In the genomic region with DNA sequence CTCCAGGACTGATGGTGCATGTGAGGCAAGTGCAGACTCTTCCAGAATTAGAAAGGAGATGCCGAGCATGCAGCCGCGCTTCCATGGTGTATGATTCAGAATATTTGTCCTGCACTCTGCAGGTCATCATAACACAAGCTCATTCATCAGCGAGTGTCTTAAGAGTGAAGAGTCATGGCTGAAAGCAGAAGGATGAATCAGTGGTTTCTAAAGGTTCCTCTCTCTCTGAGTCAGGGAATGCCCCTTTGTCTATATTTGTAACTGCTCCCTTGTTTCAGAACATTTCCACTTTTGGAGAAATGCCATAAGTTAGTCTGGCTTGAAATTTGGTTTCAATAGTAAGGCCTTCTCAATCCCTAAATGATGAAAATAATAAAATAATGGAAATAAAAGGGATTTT, we compare ENCODE assay signal across 8 cellular contexts. TPM values are rescaled to one million over a fixed set of nuclear protein-coding genes. Genes with fewer than 3 reads are reported as not detected.
DNase-seq lines count a peak whose midpoint lies in the region; ATAC-seq, FAIRE-seq and TF ChIP-seq lines count a peak whose summit lies in the region.

No MANE protein-coding gene starts in this region.

- intact Hi-C loops in endothelial cell of umbilical vein (cut with micrococcal nuclease) (no loop called here), upper lobe of right lung (cut with DNase I) (no loop called here)

- H3K4me3 ChIP-seq in endothelial cell of umbilical vein (replicated peaks in 1 of 3; ENCODE audit: insufficient read depth in 1 of 3, low read depth in 1 of 3, low read length in 3 of 3) (no peak overlapping the region), upper lobe of right lung (no peak overlapping the region)

- H3K9me1 ChIP-seq in endothelial cell of umbilical vein (replicated peaks; ENCODE audit: control insufficient read depth, extremely low read depth, insufficient read depth, low read length): no peaks in the 10 kb centered on the region

- POLR2A ChIA-PET in endothelial cell of umbilical vein (lab: Charles Lee): no interaction called here

- no peak for FAIRE-seq in endothelial cell of umbilical vein (lab: Jason Lieb, UNC)

- no peak overlapping the region for H3K27ac ChIP-seq in endothelial cell of umbilical vein (ENCODE audit: insufficient read depth, low read depth, low read length)
- H3K27ac ChIP-seq in upper lobe of right lung: no peak overlapping the region

- H3K36me3 ChIP-seq in endothelial cell of umbilical vein (ENCODE audit: control insufficient read depth in 2 of 2, extremely low read depth in 1 of 2, insufficient read depth in 2 of 2, low read length in 2 of 2): no peaks in the 10 kb centered on the region
- H3K36me3 ChIP-seq in upper lobe of right lung: no peaks in the 10 kb centered on the region

- dilution Hi-C loops in endothelial cell of umbilical vein (cut with MboI; ENCODE audit: extremely low pct_ligation_motif_present, low sequenced_read_pairs): no loop called here

- H3K9me3 ChIP-seq in endothelial cell of umbilical vein (replicated peaks; ENCODE audit: control insufficient read depth, insufficient read depth, low read length) (no peaks in the 10 kb centered on the region), upper lobe of right lung (no peaks in the 10 kb centered on the region)

- H3K9ac ChIP-seq in endothelial cell of umbilical vein (replicated peaks; ENCODE audit: extremely low read depth, insufficient read depth, low read length): no peak overlapping the region

- TF ChIP-seq POLR2A in endothelial cell of umbilical vein (IDR thresholded peaks at IDR 0.05; ENCODE audit: low read depth, low read length): no peak

- no peak overlapping the region for H2AFZ ChIP-seq in endothelial cell of umbilical vein (ENCODE audit: low read depth, low read length)

- H4K20me1 ChIP-seq in endothelial cell of umbilical vein (replicated peaks; ENCODE audit: control insufficient read depth, extremely low read depth, insufficient read depth, low read length): no peaks in the 10 kb centered on the region

- CTCF ChIA-PET in endothelial cell of umbilical vein (lab: Charles Lee): no interaction called here

- ATAC-seq in GM21515 (IDR thresholded peaks at IDR 0.05; ENCODE audit: unreplicated experiment) (peak; percentile 86), upper lobe of right lung (peak; percentile 87)

- in situ Hi-C loops in G401 (cut with HindIII; ENCODE audit: low sequenced_read_pairs): no loop called here

- H3K79me2 ChIP-seq in endothelial cell of umbilical vein (ENCODE audit: control insufficient read depth, insufficient read depth, low read length): no peaks in the 10 kb centered on the region

- no peaks in the 10 kb centered on the region for H3K27me3 ChIP-seq in endothelial cell of umbilical vein (ENCODE audit: control insufficient read depth in 2 of 2, insufficient read depth in 2 of 2, low read length in 2 of 2)
- H3K27me3 ChIP-seq in upper lobe of right lung: no peaks in the 10 kb centered on the region

- no peak overlapping the region for H3K4me2 ChIP-seq in endothelial cell of umbilical vein (ENCODE audit: insufficient read depth, low read length)

- TF ChIP-seq CTCF in endothelial cell of umbilical vein (IDR thresholded peaks at IDR 0.05; ENCODE audit: extremely low read depth in 1 of 2, insufficient read depth in 1 of 2, low read depth in 1 of 2, low read length in 2 of 2): no peak
- TF ChIP-seq CTCF in upper lobe of right lung (IDR thresholded peaks at IDR 0.05): no peak

- BruUV-seq in endothelial cell of umbilical vein (replicated peaks; lab: Mats Ljungman, UMichigan): no TSS peak

- H3K4me1 ChIP-seq in endothelial cell of umbilical vein (ENCODE audit: control insufficient read depth, extremely low read depth, insufficient read depth, low read length) (no peaks in the 10 kb centered on the region), upper lobe of right lung (no peaks in the 10 kb centered on the region)

- DNase-seq in G401 (ENCODE audit: low spot score): peak; percentile 36
- DNase-seq in HPDE6-E6E7 (ENCODE audit: extremely low spot score): peak; percentile 97
- DNase-seq in endothelial cell of umbilical vein (ENCODE audit: low read depth, low spot score): peak; percentile 10
- no peak for DNase-seq in upper lobe of right lung
- no peak for DNase-seq in NCI-H774 (lab: John Stamatoyannopoulos, UW)
- DNase-seq in NCI-H1417 treated with DMSO at 0.1 percent for 48 hours (lab: John Stamatoyannopoulos, UW): no peak
- no peak for DNase-seq in activated CD4-positive, alpha-beta T cell treated with anti-CD3 and anti-CD28 coated beads, Interleukin-2, amount 50 U/mL, for 4 hours

TF ChIP-seq in endothelial cell of umbilical vein, 7 proteins besides CTCF, POLR2A, EP300 and RAD21:
- TF ChIP-seq FOS (IDR thresholded peaks at IDR 0.05; ENCODE audit: borderline replicate concordance, insufficient read depth, low read length): peak; percentile 35
- TF ChIP-seq EZH2 (IDR thresholded peaks at IDR 0.05; ENCODE audit: borderline replicate concordance, low read depth, low read length, severe bottlenecking): no peak

RNA-seq across cellular contexts. Expression of a gene that starts 52.3 kb away (rescaled TPM):
- not detected in 2 replicates for total RNA-seq in G401 (2014; rRNA removed; shearing (Covaris generic))
- not detected in 2 replicates for total RNA-seq in endothelial cell of umbilical vein
- polyA plus RNA-seq in endothelial cell of umbilical vein: not detected in 2 replicates
- not detected in 2 replicates for polyA plus RNA-seq in endothelial cell of umbilical vein (2011; cell fraction: cytosol; rRNA removed)
- polyA plus RNA-seq in endothelial cell of umbilical vein (2011; cell fraction: nucleus; rRNA removed): not detected in 2 replicates
- not detected in 2 replicates for polyA plus RNA-seq in endothelial cell of umbilical vein (2012)
- not detected in 2 replicates for polyA minus RNA-seq in endothelial cell of umbilical vein
- polyA minus RNA-seq in endothelial cell of umbilical vein (2011; cell fraction: cytosol; rRNA and poly(A)+ RNA removed): 2.7 TPM
- not detected in 2 replicates for polyA minus RNA-seq in endothelial cell of umbilical vein (2011; cell fraction: nucleus; rRNA and poly(A)+ RNA removed)
- total RNA-seq in upper lobe of right lung: 1.6 TPM

Comparison
In these comparisons a context has a peak if more than half of its experiments do, and no peak if none do; other contexts are left out.
1. DNase-seq: peak in G401 (single experiment), HPDE6-E6E7 (single experiment) and endothelial cell of umbilical vein (single experiment); none in upper lobe of right lung (single experiment), NCI-H774 (single experiment), NCI-H1417 treated with DMSO at 0.1 percent for 48 hours (single experiment) and activated CD4-positive, alpha-beta T cell treated with anti-CD3 and anti-CD28 coated beads, Interleukin-2, amount 50 U/mL, for 4 hours (0 of 2).